Comparison of ENCODE assay signal across 8 cellular contexts in the genomic region with DNA sequence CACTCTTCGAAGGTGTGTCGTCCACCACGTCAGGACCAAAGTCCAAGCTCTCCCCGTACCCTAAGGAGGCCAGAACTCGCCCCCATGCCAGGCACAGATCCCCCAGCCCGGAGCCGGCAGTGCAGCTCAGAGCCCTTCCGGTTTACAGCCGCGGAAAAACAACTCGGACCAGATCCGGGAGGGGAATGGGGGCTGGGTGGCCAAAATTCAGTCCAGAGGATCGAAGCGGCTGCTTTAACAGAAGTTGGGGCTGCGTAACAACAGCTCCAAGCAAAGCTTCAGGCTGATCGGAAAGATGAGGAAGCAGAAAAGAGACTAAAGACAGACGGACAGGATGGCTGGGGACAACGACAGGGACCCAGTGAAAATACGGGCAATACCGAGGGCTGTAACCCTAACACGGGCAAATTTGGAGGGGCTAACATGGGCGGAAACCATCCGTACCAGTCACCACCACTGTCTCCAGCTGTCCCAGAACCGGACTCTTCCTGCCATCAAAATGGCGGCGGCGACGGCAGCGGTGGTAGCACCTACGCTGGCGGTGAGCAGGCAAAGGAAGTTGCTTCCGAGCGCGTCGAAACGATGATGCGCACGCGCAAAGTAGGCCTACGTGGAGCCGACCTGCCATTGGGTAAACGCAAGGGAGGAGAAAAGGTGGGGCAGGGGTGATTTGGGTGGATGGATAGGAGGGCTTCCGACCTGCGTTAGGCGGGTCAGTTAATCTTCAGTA. TPM values are rescaled to one million over a fixed set of nuclear protein-coding genes. Genes with fewer than 3 reads are reported as not detected.
DNase-seq lines count a peak whose midpoint lies in the region; ATAC-seq and TF ChIP-seq lines count a peak whose summit lies in the region.

A gene (minus strand): TSS at position 556 of the 730 bp plus-strand sequence. CDS start 678 bp downstream, outside the sequence.

- peak; percentile 96 for DNase-seq in CD1c-positive myeloid dendritic cell (ENCODE audit: extremely low spot score)
- DNase-seq in NCI-H82 treated with DMSO at 0.1 percent for 48 hours (lab: John Stamatoyannopoulos, UW; ENCODE audit: unreplicated experiment): peak; percentile 92
- peak; percentile 96 for DNase-seq in activated CD4-positive, alpha-beta memory T cell treated with anti-CD3 and anti-CD28 coated beads for 36 hours
- peak; percentile 93 to 98 for DNase-seq in lower leg skin (ENCODE audit: low spot score in 2 of 2)
- peak; percentile 87 to 89 for DNase-seq in stimulated activated CD4-positive, alpha-beta T cell treated with anti-CD3 and anti-CD28 coated beads, Interleukin-4, amount 100 ng/mL, for 48 hours (ENCODE audit: low read depth in 2 of 2)

- H3K4me1 ChIP-seq in duodenal mucosa (ENCODE audit: control insufficient read depth in 1 of 2, insufficient read depth in 2 of 2, low read length in 2 of 2): peaks cover 7 to 13% of the 10 kb centered on the region in 2 donors

- ATAC-seq in GM19438 (IDR thresholded peaks at IDR 0.05; ENCODE audit: low read depth, unreplicated experiment) (peak; percentile 99), HG03575 (IDR thresholded peaks at IDR 0.05; ENCODE audit: extremely low read depth, insufficient number of reproducible peaks, low FRiP score, unreplicated experiment) (peak; percentile 96)

- intact Hi-C loops in activated CD4-positive, alpha-beta memory T cell treated with anti-CD3 and anti-CD28 coated beads for 36 hours (cut with micrococcal nuclease): loop anchor here (1.0 to 10.0 kb wide), 4 partner anchors 10 to 1673 kb away; a partner anchor contains a TSS
- intact Hi-C loops in lower leg skin (cut with DNase I; ENCODE audit: low total_unique reads): no loop called here

- peak within 1 kb of the TSS; percentile 97 for H3K27ac Mint-ChIP-seq in activated CD4-positive, alpha-beta memory T cell treated with anti-CD3 and anti-CD28 coated beads for 36 hours

- H3K27ac ChIP-seq in duodenal mucosa (ENCODE audit: low read depth, low read length): peak within 1 kb of the TSS; percentile 95

- WGBS in lower leg skin, 2 donors: 0 to 1% methylated on average over 45 of the region's 45 CpGs

- no peaks in the 10 kb centered on the region for H3K9me3 ChIP-seq in duodenal mucosa (ENCODE audit: control insufficient read depth in 1 of 2, low read length in 2 of 2)

- no peaks in the 10 kb centered on the region for H3K27me3 ChIP-seq in duodenal mucosa (ENCODE audit: control insufficient read depth in 1 of 2, insufficient read depth in 2 of 2, low read length in 2 of 2)

- TF ChIP-seq CTCF in lower leg skin (IDR thresholded peaks at IDR 0.05): no peak

- H3K4me3 ChIP-seq in duodenal mucosa (ENCODE audit: low read depth in 1 of 2, low read length in 2 of 2): peak within 1 kb of the TSS; percentile 96 to 97
- peak within 1 kb of the TSS; percentile 97 for H3K4me3 ChIP-seq in lower leg skin (ENCODE audit: low read depth, poor library complexity, severe bottlenecking)

- peaks cover 42% of the 10 kb centered on the region for H3K4me1 Mint-ChIP-seq in activated CD4-positive, alpha-beta memory T cell treated with anti-CD3 and anti-CD28 coated beads for 36 hours (ENCODE audit: low read depth)

- TF ChIP-seq POLR2A in lower leg skin (IDR thresholded peaks at IDR 0.05): peak in 1 of 2 donors; percentile 55

- CTCF ChIA-PET in activated CD4-positive, alpha-beta memory T cell treated with anti-CD3 and anti-CD28 coated beads for 36 hours (lab: Charles Lee): interaction anchor here (0.6 to 1.9 kb wide), 7 partner anchors 10 to 1674 kb away, joined by 3 to 15 read pairs (median 7); a partner anchor contains a TSS

- POLR2A ChIA-PET in activated CD4-positive, alpha-beta memory T cell treated with anti-CD3 and anti-CD28 coated beads for 36 hours (lab: Charles Lee): interaction anchor here (0.8 to 1.0 kb wide), 2 partner anchors 11 to 1674 kb away, joined by 3 read pairs; a partner anchor contains a TSS

- H3K27me3 Mint-ChIP-seq in activated CD4-positive, alpha-beta memory T cell treated with anti-CD3 and anti-CD28 coated beads for 36 hours: peaks cover 11% of the 10 kb centered on the region

- H3K9me3 Mint-ChIP-seq in activated CD4-positive, alpha-beta memory T cell treated with anti-CD3 and anti-CD28 coated beads for 36 hours: no peaks in the 10 kb centered on the region

- H3K36me3 ChIP-seq in duodenal mucosa (ENCODE audit: control insufficient read depth in 1 of 2, insufficient read depth in 2 of 2, low read length in 2 of 2): no peaks in the 10 kb centered on the region

- H3K36me3 Mint-ChIP-seq in activated CD4-positive, alpha-beta memory T cell treated with anti-CD3 and anti-CD28 coated beads for 36 hours: peaks cover 28% of the 10 kb centered on the region

- peak within 1 kb of the TSS; percentile 98 for H3K4me3 Mint-ChIP-seq in activated CD4-positive, alpha-beta memory T cell treated with anti-CD3 and anti-CD28 coated beads for 36 hours

- H3K9ac ChIP-seq in duodenal mucosa (ENCODE audit: low read depth in 1 of 2, low read length in 2 of 2): peak within 1 kb of the TSS; percentile 94 to 97

RNA-seq across cellular contexts. Expression of the gene that starts here (rescaled TPM):
- 100 to 1,000 TPM; 130 to 132 TPM for total RNA-seq in activated CD4-positive, alpha-beta memory T cell treated with anti-CD3 and anti-CD28 coated beads for 36 hours
- total RNA-seq in lower leg skin: 100 to 1,000 TPM in 2 of 4 donors, 10 to 100 TPM in 2; 66.3 to 118 (median 95.4) TPM

Comparison
In these comparisons a context has a peak if more than half of its experiments do, and no peak if none do; other contexts are left out.
1. Peak in every context shown above with its lines: DNase-seq, ATAC-seq, H3K4me3 ChIP-seq and H3K27ac ChIP-seq.